23 cellular contexts compared by ENCODE assay signal in the genomic region with DNA sequence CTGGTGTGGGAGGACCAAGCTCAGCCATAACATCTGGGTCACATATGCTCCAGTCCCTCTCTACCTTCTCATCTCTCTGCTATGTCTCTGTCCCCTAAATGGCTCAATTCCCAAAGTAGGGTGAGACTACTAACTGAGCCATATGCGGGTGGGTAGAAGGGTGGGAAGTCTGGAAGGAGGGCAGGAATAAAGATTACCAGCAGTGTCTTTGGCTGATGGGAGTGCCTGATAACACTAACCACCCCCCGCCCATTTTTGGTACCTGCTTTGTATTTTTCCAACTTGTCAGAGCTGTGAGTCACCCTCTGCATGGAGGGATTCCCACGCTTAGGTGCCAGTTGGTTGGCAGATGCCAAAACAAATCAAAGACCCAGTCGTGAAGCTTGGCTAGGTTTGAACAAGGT. TPM values are rescaled to one million over a fixed set of nuclear protein-coding genes. Genes with fewer than 3 reads are reported as not detected.
DNase-seq lines count a peak whose midpoint lies in the region; FAIRE-seq and TF ChIP-seq lines count a peak whose summit lies in the region.
"Had no signal": no experiment of that assay in that cellular context is flagged by ENCODE, and none has a peak within 500 bp of the region (broad histone marks: within the 10 kb centered on the region; RNA-seq: fewer than 3 reads in every experiment).

No MANE protein-coding gene starts in this region.

- H3K9me3 ChIP-seq in neural progenitor cell (ENCODE audit: low read depth) (no peaks in the 10 kb centered on the region), ascending aorta (no peaks in the 10 kb centered on the region)
- H3K9me3 ChIP-seq: esophagus squamous epithelium, heart right ventricle had no signal

- in situ Hi-C loops in Caki2 (cut with HindIII; ENCODE audit: low pct_unique_long_range_greater_than_20kb, low sequenced_read_pairs): no loop called here

- no peaks in the 10 kb centered on the region for H3K36me3 ChIP-seq in bronchial epithelial cell (ENCODE audit: control insufficient read depth, insufficient read depth, low read length)
- H3K36me3 ChIP-seq in neural progenitor cell: no peaks in the 10 kb centered on the region
- H3K36me3 ChIP-seq in ascending aorta: no peaks in the 10 kb centered on the region
- H3K36me3 ChIP-seq: esophagus squamous epithelium, heart right ventricle had no signal

- intact Hi-C loops in ascending aorta (cut with DNase I): no loop called here

- no peaks in the 10 kb centered on the region for H3K9me3 Mint-ChIP-seq in neural progenitor cell
- H3K9me3 Mint-ChIP-seq: activated T-cell treated with anti-CD3 and anti-CD28 coated beads, Interleukin-2, amount 50 U/mL, for 72 hours; CD4-positive, alpha-beta memory T cell; IgD-negative memory B cell; natural killer cell had no signal

- no peaks in the 10 kb centered on the region for H3K79me2 ChIP-seq in neural progenitor cell (ENCODE audit: low read depth)

- H3K27me3 Mint-ChIP-seq in neural progenitor cell (ENCODE audit: insufficient read depth, low read depth): peaks cover 3% of the 10 kb centered on the region
- H3K27me3 Mint-ChIP-seq: activated naive CD8-positive, alpha-beta T cell; CD4-positive, alpha-beta memory T cell had no signal

- H3K27ac Mint-ChIP-seq in neural progenitor cell: peak overlapping the region; percentile 24
- H3K27ac Mint-ChIP-seq: activated naive CD8-positive, alpha-beta T cell; activated T-cell treated with anti-CD3 and anti-CD28 coated beads, Interleukin-2, amount 50 U/mL, for 72 hours; natural killer cell had no signal

- H2AFZ ChIP-seq in neural progenitor cell (replicated peaks): no peak overlapping the region

- H3K4me2 ChIP-seq in neural progenitor cell: no peak overlapping the region

- H4K20me1 ChIP-seq in neural progenitor cell (ENCODE audit: low read depth): no peaks in the 10 kb centered on the region

- H3K4me1 ChIP-seq in neural progenitor cell: no peaks in the 10 kb centered on the region
- H3K4me1 ChIP-seq in ascending aorta: no peaks in the 10 kb centered on the region
- H3K4me1 ChIP-seq: heart right ventricle had no signal

- H3K4me1 Mint-ChIP-seq in neural progenitor cell: peaks cover 12% of the 10 kb centered on the region

- H3F3A ChIP-seq in neural progenitor cell (ENCODE audit: low read depth): no peaks in the 10 kb centered on the region

- H3K27me3 ChIP-seq in bronchial epithelial cell (ENCODE audit: control insufficient read depth, insufficient read depth, low read length): no peaks in the 10 kb centered on the region
- no peaks in the 10 kb centered on the region for H3K27me3 ChIP-seq in neural progenitor cell
- no peaks in the 10 kb centered on the region for H3K27me3 ChIP-seq in ascending aorta
- H3K27me3 ChIP-seq: dorsolateral prefrontal cortex, esophagus squamous epithelium, heart right ventricle had no signal

- FAIRE-seq in bronchial epithelial cell (lab: Jason Lieb, UNC): no peak
- FAIRE-seq: GM12878 had no signal

- H3K9ac ChIP-seq in neural progenitor cell: no peak overlapping the region

- TF ChIP-seq CTCF in bronchial epithelial cell (IDR thresholded peaks at IDR 0.05; ENCODE audit: insufficient read depth, low read length, severe bottlenecking) (no peak), neural progenitor cell (IDR thresholded peaks at IDR 0.05) (no peak), ascending aorta (IDR thresholded peaks at IDR 0.05) (no peak)

- H3K4me3 ChIP-seq in bronchial epithelial cell (ENCODE audit: low read depth, low read length) (no peak overlapping the region), neural progenitor cell (no peak overlapping the region), ascending aorta (no peak overlapping the region)
- H3K4me3 ChIP-seq: dorsolateral prefrontal cortex, esophagus squamous epithelium, GM12878, heart right ventricle had no signal

- no peak overlapping the region for H3K4me3 Mint-ChIP-seq in neural progenitor cell
- H3K4me3 Mint-ChIP-seq: activated naive CD8-positive, alpha-beta T cell; activated T-cell treated with anti-CD3 and anti-CD28 coated beads, Interleukin-2, amount 50 U/mL, for 72 hours; IgD-negative memory B cell; natural killer cell had no signal

- H3K27ac ChIP-seq in neural progenitor cell (no peak overlapping the region), ascending aorta (no peak overlapping the region)
- H3K27ac ChIP-seq: dorsolateral prefrontal cortex, heart right ventricle had no signal

- H3K36me3 Mint-ChIP-seq in neural progenitor cell: no peaks in the 10 kb centered on the region
- H3K36me3 Mint-ChIP-seq: activated naive CD8-positive, alpha-beta T cell; CD4-positive, alpha-beta memory T cell; natural killer cell had no signal

- DNase-seq in Caki2 (ENCODE audit: low read depth) (peak; percentile 74), M059J (ENCODE audit: low read depth) (peak; percentile 79), bronchial epithelial cell (ENCODE audit: low read depth) (peak; percentile 64), neural progenitor cell (ENCODE audit: low spot score) (no peak), NCI-H446 (lab: John Stamatoyannopoulos, UW) (no peak), NCI-H1092 (lab: John Stamatoyannopoulos, UW) (no peak), ascending aorta (ENCODE audit: low spot score in 2 of 2) (no peak), T1000 (lab: John Stamatoyannopoulos, UW) (no peak)
- DNase-seq: activated T-cell treated with anti-CD3 and anti-CD28 coated beads, Interleukin-2, amount 50 U/mL, for 72 hours; CD4-positive, alpha-beta memory T cell; dorsolateral prefrontal cortex; esophagus squamous epithelium; heart right ventricle; natural killer cell; NCI-H1048; SHP77 treated with DMSO at 0.1 percent for 48 hours; stimulated activated CD4-positive, alpha-beta T cell treated with anti-CD3 and anti-CD28 coated beads, Interleukin-15, amount 100 ng/mL, for 24 hours; stimulated activated naive CD4-positive, alpha-beta T cell; T-helper 2 cell; trophoblast cell had no signal

RNA-seq across cellular contexts. Expression of gene SSBP3, which starts 14.9 kb away (rescaled TPM):
- 8.2 and 14.4 TPM in 2 replicates for total RNA-seq in Caki2 (2014; rRNA removed; shearing (Covaris generic); ENCODE audit: low replicate concordance)
- total RNA-seq in M059J (2014; rRNA removed; shearing (Covaris generic)): 11.7 and 18.8 TPM in 2 replicates
- total RNA-seq in bronchial epithelial cell (3.5 and 3.7 TPM in 2 replicates), neural progenitor cell (ENCODE audit: low replicate concordance) (53.0 and 86.1 TPM in 2 replicates), ascending aorta (51.0 TPM)

Comparison
In these comparisons a context has a peak if more than half of its experiments do, and no peak if none do; other contexts are left out.
1. DNase-seq: peak in Caki2 (single experiment), M059J (single experiment) and bronchial epithelial cell (single experiment); none in neural progenitor cell (single experiment), NCI-H446 (0 of 2), NCI-H1092 (single experiment), ascending aorta (0 of 2) and T1000 (single experiment).